ENCODE assay signal across 1 cellular context in the genomic region with DNA sequence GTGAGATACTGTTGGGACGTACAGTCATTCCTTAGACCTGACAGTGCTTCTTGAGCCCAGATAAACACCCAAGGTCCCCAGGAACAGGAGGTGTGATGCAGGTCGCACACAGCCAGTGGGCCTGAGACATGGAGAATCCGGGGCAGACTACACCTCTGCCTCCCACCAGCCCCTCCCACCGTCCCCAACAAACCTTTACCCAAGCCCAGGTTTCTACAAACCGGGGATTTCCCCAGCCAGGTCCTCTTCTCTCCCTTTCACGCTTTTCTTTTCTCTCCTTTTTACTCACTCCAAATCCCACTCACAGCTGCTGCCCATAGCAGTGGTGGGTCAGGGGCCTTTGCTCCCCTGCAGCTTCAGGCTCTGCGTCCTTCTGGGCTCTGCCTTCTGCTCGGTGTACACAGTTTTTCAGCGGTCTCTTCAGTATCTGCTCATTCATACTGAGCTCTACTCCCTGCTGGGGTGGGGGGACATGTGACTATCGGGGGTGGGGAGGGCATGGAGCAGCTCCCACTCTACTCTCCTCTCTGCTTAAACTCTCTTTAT.
TF ChIP-seq lines count a peak whose summit lies in the region.

No MANE protein-coding gene starts in this region.

TF ChIP-seq in H1, 55 proteins besides CTCF, POLR2A, EP300 and RAD21 (continued from another document):
- TF ChIP-seq FOSL1 (IDR thresholded peaks at IDR 0.05; ENCODE audit: insufficient read depth, low read depth, low read length), result no peak
- TF ChIP-seq CHD2 (IDR thresholded peaks at IDR 0.05; ENCODE audit: low read length), result no peak
- TF ChIP-seq JUN (IDR thresholded peaks at IDR 0.05; ENCODE audit: low read depth, low read length), result no peak
